1 cellular context compared by ENCODE assay signal in genomic region chr6:28281288-28282064, GRCh38.
TF ChIP-seq lines count a peak whose summit lies in the region.

A gene with protein sequence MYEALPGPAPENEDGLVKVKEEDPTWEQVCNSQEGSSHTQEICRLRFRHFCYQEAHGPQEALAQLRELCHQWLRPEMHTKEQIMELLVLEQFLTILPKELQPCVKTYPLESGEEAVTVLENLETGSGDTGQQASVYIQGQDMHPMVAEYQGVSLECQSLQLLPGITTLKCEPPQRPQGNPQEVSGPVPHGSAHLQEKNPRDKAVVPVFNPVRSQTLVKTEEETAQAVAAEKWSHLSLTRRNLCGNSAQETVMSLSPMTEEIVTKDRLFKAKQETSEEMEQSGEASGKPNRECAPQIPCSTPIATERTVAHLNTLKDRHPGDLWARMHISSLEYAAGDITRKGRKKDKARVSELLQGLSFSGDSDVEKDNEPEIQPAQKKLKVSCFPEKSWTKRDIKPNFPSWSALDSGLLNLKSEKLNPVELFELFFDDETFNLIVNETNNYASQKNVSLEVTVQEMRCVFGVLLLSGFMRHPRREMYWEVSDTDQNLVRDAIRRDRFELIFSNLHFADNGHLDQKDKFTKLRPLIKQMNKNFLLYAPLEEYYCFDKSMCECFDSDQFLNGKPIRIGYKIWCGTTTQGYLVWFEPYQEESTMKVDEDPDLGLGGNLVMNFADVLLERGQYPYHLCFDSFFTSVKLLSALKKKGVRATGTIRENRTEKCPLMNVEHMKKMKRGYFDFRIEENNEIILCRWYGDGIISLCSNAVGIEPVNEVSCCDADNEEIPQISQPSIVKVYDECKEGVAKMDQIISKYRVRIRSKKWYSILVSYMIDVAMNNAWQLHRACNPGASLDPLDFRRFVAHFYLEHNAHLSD (plus strand): TSS chr6:28281572. CDS start chr6:28283814, 2,242 bp downstream.

TF ChIP-seq in HepG2, 621 proteins besides CTCF, POLR2A, EP300 and RAD21 (continued from another document and continues in another):
- TF ChIP-seq, protein P1, sequence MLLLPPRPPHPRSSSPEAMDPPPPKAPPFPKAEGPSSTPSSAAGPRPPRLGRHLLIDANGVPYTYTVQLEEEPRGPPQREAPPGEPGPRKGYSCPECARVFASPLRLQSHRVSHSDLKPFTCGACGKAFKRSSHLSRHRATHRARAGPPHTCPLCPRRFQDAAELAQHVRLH (CRISPR knock-in tag; IDR thresholded peaks at IDR 0.05; ENCODE audit: borderline replicate concordance, low read depth) = peak; percentile 62; the same call in 1 of the 2 replicates
- TF ChIP-seq CBX5 (CRISPR knock-in tag; IDR thresholded peaks at IDR 0.05; ENCODE audit: borderline replicate concordance) (no peak), XBP1 (CRISPR knock-in tag; IDR thresholded peaks at IDR 0.05) (peak; percentile 56; the same call in 1 of the 2 replicates), BRD4 (CRISPR knock-in tag; IDR thresholded peaks at IDR 0.05) (peak; percentile 40; the same call in 1 of the 2 replicates), SALL1 (CRISPR knock-in tag; IDR thresholded peaks at IDR 0.05) (peak; percentile 80), ZMYM3 (CRISPR knock-in tag; IDR thresholded peaks at IDR 0.05) (peak; percentile 80), HOXD1 (CRISPR knock-in tag; IDR thresholded peaks at IDR 0.05) (peak; percentile 46), ELF1 (CRISPR knock-in tag; IDR thresholded peaks at IDR 0.05) (peak; percentile 48; the same call in 1 of the 2 replicates), ZNF510 (CRISPR knock-in tag; IDR thresholded peaks at IDR 0.05; ENCODE audit: low read depth) (0 out of 2 replicates have a peak, but pooled peaks have one; percentile 63), KLF11 (CRISPR knock-in tag; IDR thresholded peaks at IDR 0.05) (0 out of 2 replicates have a peak, but pooled peaks have one; percentile 14), ZNF574 (CRISPR knock-in tag; IDR thresholded peaks at IDR 0.05) (peak; percentile 100), ARNT (IDR thresholded peaks at IDR 0.05) (no peak), ZNF501 (CRISPR knock-in tag; IDR thresholded peaks at IDR 0.05) (peak; percentile 92), ZBTB10 (CRISPR knock-in tag; IDR thresholded peaks at IDR 0.05; ENCODE audit: borderline replicate concordance) (0 out of 2 replicates have a peak, but pooled peaks have one; percentile 21), ZFP37 (CRISPR knock-in tag; IDR thresholded peaks at IDR 0.05; ENCODE audit: borderline replicate concordance) (0 out of 2 replicates have a peak, but pooled peaks have one; percentile 26), PAXIP1 (CRISPR knock-in tag; conservative IDR thresholded peaks at IDR 0.05) (peak; percentile 23; the same call in 1 of the 2 replicates), ZBTB26 (CRISPR knock-in tag; IDR thresholded peaks at IDR 0.05; ENCODE audit: borderline replicate concordance) (peak; percentile 73; the same call in 1 of the 2 replicates), ZNF280B (CRISPR knock-in tag; IDR thresholded peaks at IDR 0.05; ENCODE audit: borderline replicate concordance) (peak; percentile 77; the same call in 1 of the 2 replicates), ELF4 (CRISPR knock-in tag; IDR thresholded peaks at IDR 0.05; ENCODE audit: borderline replicate concordance) (0 out of 2 replicates have a peak, but pooled peaks have one; percentile 34), ZNF33A (CRISPR knock-in tag; IDR thresholded peaks at IDR 0.05; ENCODE audit: borderline replicate concordance) (peak; percentile 72; the same call in 1 of the 2 replicates), PAWR (CRISPR knock-in tag; IDR thresholded peaks at IDR 0.05; ENCODE audit: borderline replicate concordance) (no peak), ZBTB20 (CRISPR knock-in tag; IDR thresholded peaks at IDR 0.05; ENCODE audit: borderline replicate concordance, low read depth) (0 out of 2 replicates have a peak, but pooled peaks have one; percentile 22)
- TF ChIP-seq, protein P2, sequence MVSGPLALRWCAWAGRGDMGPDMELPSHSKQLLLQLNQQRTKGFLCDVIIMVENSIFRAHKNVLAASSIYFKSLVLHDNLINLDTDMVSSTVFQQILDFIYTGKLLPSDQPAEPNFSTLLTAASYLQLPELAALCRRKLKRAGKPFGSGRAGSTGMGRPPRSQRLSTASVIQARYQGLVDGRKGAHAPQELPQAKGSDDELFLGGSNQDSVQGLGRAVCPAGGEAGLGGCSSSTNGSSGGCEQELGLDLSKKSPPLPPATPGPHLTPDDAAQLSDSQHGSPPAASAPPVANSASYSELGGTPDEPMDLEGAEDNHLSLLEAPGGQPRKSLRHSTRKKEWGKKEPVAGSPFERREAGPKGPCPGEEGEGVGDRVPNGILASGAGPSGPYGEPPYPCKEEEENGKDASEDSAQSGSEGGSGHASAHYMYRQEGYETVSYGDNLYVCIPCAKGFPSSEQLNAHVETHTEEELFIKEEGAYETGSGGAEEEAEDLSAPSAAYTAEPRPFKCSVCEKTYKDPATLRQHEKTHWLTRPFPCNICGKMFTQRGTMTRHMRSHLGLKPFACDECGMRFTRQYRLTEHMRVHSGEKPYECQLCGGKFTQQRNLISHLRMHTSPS (CRISPR knock-in tag; IDR thresholded peaks at IDR 0.05; ENCODE audit: low read depth) = no peak
- TF ChIP-seq, protein P3, sequence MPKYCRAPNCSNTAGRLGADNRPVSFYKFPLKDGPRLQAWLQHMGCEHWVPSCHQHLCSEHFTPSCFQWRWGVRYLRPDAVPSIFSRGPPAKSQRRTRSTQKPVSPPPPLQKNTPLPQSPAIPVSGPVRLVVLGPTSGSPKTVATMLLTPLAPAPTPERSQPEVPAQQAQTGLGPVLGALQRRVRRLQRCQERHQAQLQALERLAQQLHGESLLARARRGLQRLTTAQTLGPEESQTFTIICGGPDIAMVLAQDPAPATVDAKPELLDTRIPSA (CRISPR knock-in tag; IDR thresholded peaks at IDR 0.05; ENCODE audit: borderline replicate concordance) = no peak
- TF ChIP-seq, protein P4, sequence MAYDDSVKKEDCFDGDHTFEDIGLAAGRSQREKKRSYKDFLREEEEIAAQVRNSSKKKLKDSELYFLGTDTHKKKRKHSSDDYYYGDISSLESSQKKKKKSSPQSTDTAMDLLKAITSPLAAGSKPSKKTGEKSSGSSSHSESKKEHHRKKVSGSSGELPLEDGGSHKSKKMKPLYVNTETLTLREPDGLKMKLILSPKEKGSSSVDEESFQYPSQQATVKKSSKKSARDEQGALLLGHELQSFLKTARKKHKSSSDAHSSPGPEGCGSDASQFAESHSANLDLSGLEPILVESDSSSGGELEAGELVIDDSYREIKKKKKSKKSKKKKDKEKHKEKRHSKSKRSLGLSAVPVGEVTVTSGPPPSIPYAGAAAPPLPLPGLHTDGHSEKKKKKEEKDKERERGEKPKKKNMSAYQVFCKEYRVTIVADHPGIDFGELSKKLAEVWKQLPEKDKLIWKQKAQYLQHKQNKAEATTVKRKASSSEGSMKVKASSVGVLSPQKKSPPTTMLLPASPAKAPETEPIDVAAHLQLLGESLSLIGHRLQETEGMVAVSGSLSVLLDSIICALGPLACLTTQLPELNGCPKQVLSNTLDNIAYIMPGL (CRISPR knock-in tag; IDR thresholded peaks at IDR 0.05; ENCODE audit: borderline replicate concordance in 1 of 2, low read depth in 1 of 2) = peak; percentile 91 to 93
- TF ChIP-seq, protein P5, sequence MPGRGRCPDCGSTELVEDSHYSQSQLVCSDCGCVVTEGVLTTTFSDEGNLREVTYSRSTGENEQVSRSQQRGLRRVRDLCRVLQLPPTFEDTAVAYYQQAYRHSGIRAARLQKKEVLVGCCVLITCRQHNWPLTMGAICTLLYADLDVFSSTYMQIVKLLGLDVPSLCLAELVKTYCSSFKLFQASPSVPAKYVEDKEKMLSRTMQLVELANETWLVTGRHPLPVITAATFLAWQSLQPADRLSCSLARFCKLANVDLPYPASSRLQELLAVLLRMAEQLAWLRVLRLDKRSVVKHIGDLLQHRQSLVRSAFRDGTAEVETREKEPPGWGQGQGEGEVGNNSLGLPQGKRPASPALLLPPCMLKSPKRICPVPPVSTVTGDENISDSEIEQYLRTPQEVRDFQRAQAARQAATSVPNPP (CRISPR knock-in tag; IDR thresholded peaks at IDR 0.05) = peak; percentile 54; the same call in 1 of the 2 replicates
